Comparison of ENCODE assay signal across 1 cellular context in genomic region chr3:65425880-65426279, GRCh38.
TF ChIP-seq lines count a peak whose summit lies in the region.

No MANE protein-coding gene starts in this region.

TF ChIP-seq in SK-N-SH, 30 proteins besides CTCF, POLR2A, EP300 and RAD21:
- TF ChIP-seq MAX (IDR thresholded peaks at IDR 0.05; ENCODE audit: low read depth) (no peak), SMC3 (IDR thresholded peaks at IDR 0.05; ENCODE audit: low read depth, low read length) (peak; percentile 61)
TF ChIP-seq in SK-N-SH: peak in this region for 1.
